Comparison of ENCODE assay signal across 8 cellular contexts in the genomic region with DNA sequence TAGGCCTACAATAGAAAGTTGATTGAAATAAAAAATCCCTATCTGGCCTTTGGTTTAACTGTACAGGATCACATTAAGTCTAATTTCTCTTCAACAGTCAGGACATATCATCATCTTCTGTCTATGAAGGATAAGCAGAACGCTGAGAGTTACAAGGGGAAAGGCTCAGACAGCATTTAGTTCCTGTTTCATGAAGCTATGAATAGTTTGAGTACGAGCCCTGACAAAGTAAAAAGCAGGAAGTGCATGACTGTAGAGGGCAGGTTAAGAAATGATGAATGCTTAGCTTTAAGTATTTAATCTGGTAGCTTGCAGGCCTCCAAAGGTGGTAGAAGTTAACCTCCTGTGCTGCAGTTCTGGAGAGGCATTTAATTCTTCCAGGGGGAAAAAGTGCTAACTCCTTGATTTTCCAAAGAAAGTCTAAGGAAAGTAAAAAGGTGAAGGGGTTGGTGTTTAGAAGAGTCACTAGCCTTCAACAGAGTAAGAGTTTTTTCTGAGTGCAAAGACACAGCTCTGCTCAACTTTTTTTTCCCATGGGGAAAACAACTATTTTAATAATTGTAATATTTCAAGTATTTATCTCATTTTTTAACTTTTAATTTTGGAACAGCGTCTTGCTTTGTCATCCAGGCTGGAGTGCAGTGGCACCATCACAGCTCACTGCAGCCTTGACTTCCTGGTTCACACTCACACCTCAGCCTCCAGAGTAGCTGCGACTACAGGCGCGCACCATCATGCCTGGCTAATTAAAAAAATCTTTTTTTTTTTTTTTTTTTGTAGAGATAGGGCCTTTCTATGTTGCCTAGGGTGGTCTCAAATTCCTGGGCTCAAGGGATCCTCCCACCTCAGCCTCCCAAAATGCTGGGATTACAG.
DNase-seq lines count a peak whose midpoint lies in the region; ATAC-seq, FAIRE-seq and TF ChIP-seq lines count a peak whose summit lies in the region.

No MANE protein-coding gene starts in this region.

- H3K27me3 Mint-ChIP-seq in astrocyte (ENCODE audit: low read depth, unreplicated experiment) (no peaks in the 10 kb centered on the region), nephron (ENCODE audit: low read depth) (peaks cover 4% of the 10 kb centered on the region)

- peaks cover 25% of the 10 kb centered on the region for H3K4me1 Mint-ChIP-seq in astrocyte (ENCODE audit: low read depth, unreplicated experiment)
- peaks cover 5% of the 10 kb centered on the region for H3K4me1 Mint-ChIP-seq in nephron

- no peaks in the 10 kb centered on the region for H3K79me2 ChIP-seq in astrocyte (ENCODE audit: insufficient read depth, low read length)

- H3K36me3 ChIP-seq in astrocyte (ENCODE audit: insufficient read depth, low read length) = peaks cover 11% of the 10 kb centered on the region

- no peaks in the 10 kb centered on the region for H3K27me3 ChIP-seq in astrocyte (ENCODE audit: insufficient read depth, low read length)

- H3K4me3 Mint-ChIP-seq in astrocyte (ENCODE audit: unreplicated experiment) (no peak overlapping the region), nephron (no peak overlapping the region)

- no peak for FAIRE-seq in astrocyte (lab: Jason Lieb, UNC)

- no peak overlapping the region for H3K27ac Mint-ChIP-seq in astrocyte (ENCODE audit: unreplicated experiment)
- H3K27ac Mint-ChIP-seq in nephron = peak overlapping the region; percentile 56 to 64 (median 64)

- H3K9me3 ChIP-seq in astrocyte (ENCODE audit: insufficient read depth, low read depth, low read length) = no peaks in the 10 kb centered on the region

- ATAC-seq in GM21390 (IDR thresholded peaks at IDR 0.05; ENCODE audit: unreplicated experiment) (peak; percentile 99), HG03575 (IDR thresholded peaks at IDR 0.05; ENCODE audit: extremely low read depth, insufficient number of reproducible peaks, low FRiP score, unreplicated experiment) (peak; percentile 96)

- DNase-seq in GDM1 (lab: John Stamatoyannopoulos, UW) (peak; percentile 56), astrocyte (ENCODE audit: low read depth) (peak; percentile 11), HUDEP-2 (lab: John Stamatoyannopoulos, UW; ENCODE audit: unreplicated experiment in 76 of 76) (no peak), COR-L47 (lab: John Stamatoyannopoulos, UW) (no peak), DMS53 (lab: John Stamatoyannopoulos, UW) (no peak)

- no peak overlapping the region for H3K4me2 ChIP-seq in astrocyte (ENCODE audit: low read length)

- peaks cover 12% of the 10 kb centered on the region for H3K4me1 ChIP-seq in astrocyte (ENCODE audit: insufficient read depth, low read length)

- H3K4me3 ChIP-seq in astrocyte (ENCODE audit: insufficient read depth, low read depth, low read length) = no peak overlapping the region

- TF ChIP-seq CTCF in astrocyte (IDR thresholded peaks at IDR 0.05; ENCODE audit: insufficient read depth, low read depth, low read length) (no peak), nephron (IDR thresholded peaks at IDR 0.05; ENCODE audit: unreplicated experiment in 3 of 3) (no peak)

- no peak overlapping the region for H2AFZ ChIP-seq in astrocyte (ENCODE audit: low read depth, low read length)

- H3K9ac ChIP-seq in astrocyte (ENCODE audit: low read length) = no peak overlapping the region

- peaks cover 23% of the 10 kb centered on the region for H3K36me3 Mint-ChIP-seq in astrocyte (ENCODE audit: low read depth, unreplicated experiment)
- peaks cover 78% of the 10 kb centered on the region for H3K36me3 Mint-ChIP-seq in nephron (ENCODE audit: low read depth)

- no peaks in the 10 kb centered on the region for H4K20me1 ChIP-seq in astrocyte (ENCODE audit: insufficient read depth, low read length)

- no peak overlapping the region for H3K27ac ChIP-seq in astrocyte (ENCODE audit: low read depth, low read length)

- H3K9me3 Mint-ChIP-seq in astrocyte (ENCODE audit: unreplicated experiment) = peaks cover 3% of the 10 kb centered on the region
- peaks cover 19% of the 10 kb centered on the region for H3K9me3 Mint-ChIP-seq in nephron

Comparison
In these comparisons a context has a peak if more than half of its experiments do, and no peak if none do; other contexts are left out.
1. DNase-seq: peak in GDM1 (single experiment) and astrocyte (single experiment); none in HUDEP-2 (0 of 76), COR-L47 (single experiment) and DMS53 (single experiment).